In the genomic region with DNA sequence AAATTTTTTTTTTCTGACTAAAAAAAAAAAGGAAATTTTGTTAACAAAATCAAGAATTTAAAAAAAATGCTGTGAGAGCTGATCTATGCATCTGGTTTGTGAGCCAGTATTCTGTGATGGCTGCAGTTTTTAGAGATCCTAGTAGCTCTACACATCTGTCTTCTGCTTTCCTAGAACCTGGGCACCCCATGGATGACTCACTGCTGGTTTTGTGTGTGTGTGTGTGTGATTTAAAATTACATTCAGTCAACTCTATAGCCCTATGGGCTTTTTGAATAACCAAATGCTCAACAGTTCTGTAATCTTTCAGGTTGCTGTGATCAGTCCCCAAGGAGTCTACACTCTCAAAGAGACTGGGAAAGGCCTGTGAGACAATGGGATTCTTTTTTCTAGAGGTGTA, we compare ENCODE assay signal across 13 cellular contexts. TPM values are rescaled to one million over a fixed set of nuclear protein-coding genes. Genes with fewer than 3 reads are reported as not detected.
A peak's percentile ranks its signal among the peaks of the same experiment; 100 is the strongest.
DNase-seq lines count a peak whose midpoint lies in the region; ATAC-seq lines count a peak whose summit lies in the region.
"Had no signal": no experiment of that assay in that cellular context is flagged by ENCODE, and none has a peak within 500 bp of the region (broad histone marks: within the 10 kb centered on the region; RNA-seq: fewer than 3 reads in every experiment).

No MANE protein-coding gene starts in this region.

- peaks cover 75% of the 10 kb centered on the region for H3K4me1 Mint-ChIP-seq in activated T-cell treated with anti-CD3 and anti-CD28 coated beads, Interleukin-2, amount 50 U/mL, for 4 hours (ENCODE audit: low read depth)
- H3K4me1 Mint-ChIP-seq in immature natural killer cell = peaks cover 40 to 75% of the 10 kb centered on the region in 2 donors
- H3K4me1 Mint-ChIP-seq in stimulated activated memory B cell treated with anti-CD40 and anti-IgM and Interleukin-4, amounts not matched to agents 10 μg/mL and 1 μg/mL and 100 μg/mL, for 72 hours = peaks cover 68% of the 10 kb centered on the region

- peak; percentile 19 to 23 for ATAC-seq in activated T-cell treated with anti-CD3 and anti-CD28 coated beads, Interleukin-2, amount 50 U/mL, for 4 hours
- no peak for ATAC-seq in stimulated activated memory B cell treated with anti-CD40 and anti-IgM and Interleukin-4, amounts not matched to agents 10 μg/mL and 1 μg/mL and 100 μg/mL, for 72 hours
- no peak for ATAC-seq in GM19351 (IDR thresholded peaks at IDR 0.05; ENCODE audit: unreplicated experiment)

- H3K9me3 Mint-ChIP-seq in activated T-cell treated with anti-CD3 and anti-CD28 coated beads, Interleukin-2, amount 50 U/mL, for 4 hours = no peaks in the 10 kb centered on the region
- no peaks in the 10 kb centered on the region for H3K9me3 Mint-ChIP-seq in immature natural killer cell
- H3K9me3 Mint-ChIP-seq in stimulated activated memory B cell treated with anti-CD40 and anti-IgM and Interleukin-4, amounts not matched to agents 10 μg/mL and 1 μg/mL and 100 μg/mL, for 72 hours = no peaks in the 10 kb centered on the region
- H3K9me3 Mint-ChIP-seq: HFFc6 had no signal

- peak overlapping the region; percentile 96 for H3K4me3 Mint-ChIP-seq in activated T-cell treated with anti-CD3 and anti-CD28 coated beads, Interleukin-2, amount 50 U/mL, for 4 hours
- H3K4me3 Mint-ChIP-seq in immature natural killer cell = peak overlapping the region in 1 of 5 donors; percentile 96
- H3K4me3 Mint-ChIP-seq in stimulated activated memory B cell treated with anti-CD40 and anti-IgM and Interleukin-4, amounts not matched to agents 10 μg/mL and 1 μg/mL and 100 μg/mL, for 72 hours = no peak overlapping the region

- peaks cover 9% of the 10 kb centered on the region for H3K36me3 Mint-ChIP-seq in activated T-cell treated with anti-CD3 and anti-CD28 coated beads, Interleukin-2, amount 50 U/mL, for 4 hours (ENCODE audit: insufficient read depth)
- H3K36me3 Mint-ChIP-seq in immature natural killer cell = peaks cover 4 to 19% (median 8%) of the 10 kb centered on the region in 3 donors
- H3K36me3 Mint-ChIP-seq in stimulated activated memory B cell treated with anti-CD40 and anti-IgM and Interleukin-4, amounts not matched to agents 10 μg/mL and 1 μg/mL and 100 μg/mL, for 72 hours = peaks cover 43% of the 10 kb centered on the region

- DNase-seq in activated naive CD4-positive, alpha-beta T cell treated with Interleukin-2 at 50 U/mL for 16 hours = peak; percentile 58
- no peak for DNase-seq in activated naive CD4-positive, alpha-beta T cell (lab: John Stamatoyannopoulos, UW)
- peak; percentile 27 for DNase-seq in activated T-cell treated with anti-CD3 and anti-CD28 coated beads, Interleukin-2, amount 50 U/mL, for 4 hours
- DNase-seq in immature natural killer cell = no peak
- no peak for DNase-seq in midbrain (lab: John Stamatoyannopoulos, UW)
- no peak for DNase-seq in NCI-H526 (lab: John Stamatoyannopoulos, UW)
- DNase-seq: cortex of kidney, DND-41, HFFc6, NCI-H2081 treated with DMSO at 0.1 percent for 48 hours had no signal

- no peaks in the 10 kb centered on the region for H3K27me3 Mint-ChIP-seq in activated T-cell treated with anti-CD3 and anti-CD28 coated beads, Interleukin-2, amount 50 U/mL, for 4 hours (ENCODE audit: low read depth)
- peaks cover 2 to 8% (median 3%) of the 10 kb centered on the region in 3 donors for H3K27me3 Mint-ChIP-seq in immature natural killer cell (ENCODE audit: low read depth in 3 of 3)
- H3K27me3 Mint-ChIP-seq in stimulated activated memory B cell treated with anti-CD40 and anti-IgM and Interleukin-4, amounts not matched to agents 10 μg/mL and 1 μg/mL and 100 μg/mL, for 72 hours = no peaks in the 10 kb centered on the region
- H3K27me3 Mint-ChIP-seq: IgD-negative memory B cell had no signal

- H3K27ac Mint-ChIP-seq in immature natural killer cell = peak overlapping the region; percentile 58 to 97 (median 92)
- H3K27ac Mint-ChIP-seq in stimulated activated memory B cell treated with anti-CD40 and anti-IgM and Interleukin-4, amounts not matched to agents 10 μg/mL and 1 μg/mL and 100 μg/mL, for 72 hours = peak overlapping the region; percentile 100
- H3K27ac Mint-ChIP-seq: HFFc6 had no signal

RNA-seq across cellular contexts. Expression of a gene that starts 2.5 kb away (rescaled TPM):
- total RNA-seq in activated T-cell treated with anti-CD3 and anti-CD28 coated beads, Interleukin-2, amount 50 U/mL, for 4 hours = 10 to 100 TPM; 64.3 to 75.9 (median 73.3) TPM
- 10 to 100 TPM; 10.1 to 23.1 (median 13.3) TPM for polyA plus RNA-seq in immature natural killer cell

RNA-seq across cellular contexts. Expression of a gene that starts 31.7 kb away (rescaled TPM):
- 10 to 100 TPM; 59.2 to 75.1 (median 64.8) TPM for total RNA-seq in activated T-cell treated with anti-CD3 and anti-CD28 coated beads, Interleukin-2, amount 50 U/mL, for 4 hours
- 10 to 100 TPM; 12.1 to 12.9 (median 12.8) TPM for polyA plus RNA-seq in immature natural killer cell

RNA-seq across cellular contexts. Expression of a gene that starts 52.0 kb away (rescaled TPM):
- 10 to 100 TPM; 66.7 to 72.7 (median 66.9) TPM for total RNA-seq in activated T-cell treated with anti-CD3 and anti-CD28 coated beads, Interleukin-2, amount 50 U/mL, for 4 hours
- polyA plus RNA-seq in immature natural killer cell = 10 to 100 TPM; 34.0 to 60.4 (median 51.0) TPM

Comparison
In these comparisons a context has a peak if more than half of its experiments do, and no peak if none do; other contexts are left out.
1. DNase-seq: peak in activated naive CD4-positive, alpha-beta T cell treated with Interleukin-2 at 50 U/mL for 16 hours (single experiment) and activated T-cell treated with anti-CD3 and anti-CD28 coated beads, Interleukin-2, amount 50 U/mL, for 4 hours (single experiment); none in activated naive CD4-positive, alpha-beta T cell (0 of 4), immature natural killer cell (0 of 3), midbrain (single experiment) and NCI-H526 (0 of 2).
2. ATAC-seq: peak in activated T-cell treated with anti-CD3 and anti-CD28 coated beads, Interleukin-2, amount 50 U/mL, for 4 hours (2 of 2); none in stimulated activated memory B cell treated with anti-CD40 and anti-IgM and Interleukin-4, amounts not matched to agents 10 μg/mL and 1 μg/mL and 100 μg/mL, for 72 hours (single experiment) and GM19351 (single experiment).